ENCODE assay signal across 23 cellular contexts in the genomic region with DNA sequence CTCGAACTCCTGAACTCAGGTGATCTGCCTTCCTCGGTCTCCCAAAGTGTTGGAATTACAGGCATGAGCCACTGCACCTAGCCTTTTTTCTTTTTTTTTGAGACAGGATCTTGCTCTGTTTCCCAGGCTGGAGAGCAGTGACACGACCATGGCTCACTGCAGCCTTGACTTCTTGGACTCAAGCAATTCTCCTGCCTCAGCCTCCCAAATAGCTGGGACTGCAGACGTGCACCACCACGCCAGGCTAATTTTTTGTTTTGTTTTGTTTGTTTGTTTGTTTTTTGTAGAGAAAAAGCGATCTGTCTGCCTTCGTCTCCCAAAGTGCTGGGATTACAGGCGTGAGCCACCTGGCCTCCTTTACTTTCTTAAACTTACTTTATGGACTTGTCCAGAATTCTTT. TPM values are rescaled to one million over a fixed set of nuclear protein-coding genes. Genes with fewer than 3 reads are reported as not detected.
DNase-seq lines count a peak whose midpoint lies in the region; ATAC-seq, FAIRE-seq and TF ChIP-seq lines count a peak whose summit lies in the region.
"Had no signal": no experiment of that assay in that cellular context is flagged by ENCODE, and none has a peak within 500 bp of the region (broad histone marks: within the 10 kb centered on the region; RNA-seq: fewer than 3 reads in every experiment).

No MANE protein-coding gene starts in this region.

- no peak for TF ChIP-seq RAD21 in HepG2 (CRISPR knock-in tag; IDR thresholded peaks at IDR 0.05)

- no peaks in the 10 kb centered on the region for H3K36me3 ChIP-seq in hepatocyte (replicated peaks; ENCODE audit: insufficient read depth, low read depth)
- H3K36me3 ChIP-seq in spleen: no peaks in the 10 kb centered on the region
- H3K36me3 ChIP-seq in H7 (replicated peaks; ENCODE audit: control insufficient read depth, insufficient read depth, low read length): no peaks in the 10 kb centered on the region
- no peaks in the 10 kb centered on the region for H3K36me3 ChIP-seq in HepG2 (replicated peaks in 1 of 2; ENCODE audit: control insufficient read depth in 1 of 2, insufficient read depth in 2 of 2, low read length in 2 of 2)
- H3K36me3 ChIP-seq: ovary, transverse colon had no signal

- H3K27me3 ChIP-seq in hepatocyte (no peaks in the 10 kb centered on the region), spleen (replicated peaks in 1 of 7) (peaks cover 0 to 10% (median 0%) of the 10 kb centered on the region in 7 donors), H7 (ENCODE audit: control insufficient read depth, insufficient read depth, low read length) (no peaks in the 10 kb centered on the region; the same call in 1 of the 2 replicates), HepG2 (ENCODE audit: control insufficient read depth in 1 of 2, insufficient read depth in 2 of 2, low read length in 2 of 2) (no peaks in the 10 kb centered on the region; a peak in 1 of 5 replicates)
- H3K27me3 ChIP-seq: ovary, transverse colon had no signal

- H3K4me3 Mint-ChIP-seq in HFFc6 (peak overlapping the region; percentile 41; the same call in 1 of the 2 replicates), WTC11 (no peak overlapping the region), type B pancreatic cell (peak overlapping the region; percentile 62)
- H3K4me3 Mint-ChIP-seq: activated T-helper 17 cell treated with anti-CD3 and anti-CD28 coated beads, Interleukin-2, amount 50 U/mL, for 72 hours; CD8-positive, alpha-beta T cell; central memory CD8-positive, alpha-beta T cell; naive thymus-derived CD8-positive, alpha-beta T cell had no signal

- CTCF ChIA-PET in WTC11 (lab: Charles Lee): no interaction called here
- CTCF ChIA-PET in HepG2 (lab: Yijun Ruan, JAX; ENCODE audit: low intra/inter-chr PET ratio, low total read pairs): no interaction called here

- H3K27ac ChIP-seq in hepatocyte (peak overlapping the region; percentile 64), spleen (no peak overlapping the region), HepG2 (ENCODE audit: extremely low read length, insufficient read depth, low read length) (no peak overlapping the region)
- H3K27ac ChIP-seq: ovary had no signal

- BruUV-seq in HepG2 (replicated peaks; lab: Mats Ljungman, UMichigan): no TSS peak

- H4K20me1 ChIP-seq in hepatocyte (ENCODE audit: insufficient read depth, poor library complexity, severe bottlenecking) (no peaks in the 10 kb centered on the region), HepG2 (ENCODE audit: insufficient read depth, low read length) (no peaks in the 10 kb centered on the region)

- no peak for TF ChIP-seq POLR2A in spleen (IDR thresholded peaks at IDR 0.05)
- TF ChIP-seq POLR2A in HepG2 (IDR thresholded peaks at IDR 0.05; ENCODE audit: insufficient read depth in 1 of 2, low read depth in 2 of 2, low read length in 2 of 2): no peak

- H3K4me1 Mint-ChIP-seq in HFFc6 (ENCODE audit: low read depth) (peaks cover 33% of the 10 kb centered on the region), WTC11 (peaks cover 34% of the 10 kb centered on the region), type B pancreatic cell (ENCODE audit: unreplicated experiment) (peaks cover 16% of the 10 kb centered on the region)

- in situ Hi-C loops in HepG2 (cut with HindIII; ENCODE audit: extremely low pct_ligation_motif_present, low pct_unique_long_range_greater_than_20kb): no loop called here

- WGBS in hepatocyte (ENCODE audit: low lambda C conversion rate, missing lambda C conversion rate): 90% methylated on average over 8 of the region's 8 CpGs
- 87 to 92% (median 91%) methylated on average over 8 of the region's 8 CpGs for WGBS in spleen, 5 donors
- 65% methylated on average over 8 of the region's 8 CpGs for WGBS in HepG2 (ENCODE audit: low lambda C conversion rate)

- H2AFZ ChIP-seq in hepatocyte (no peak overlapping the region), HepG2 (ENCODE audit: low read length) (no peak overlapping the region)

- H3K79me2 ChIP-seq in hepatocyte (no peaks in the 10 kb centered on the region), HepG2 (ENCODE audit: insufficient read depth, low read length) (no peaks in the 10 kb centered on the region)

- peak overlapping the region; percentile 88 for H3K27ac Mint-ChIP-seq in HFFc6
- H3K27ac Mint-ChIP-seq in WTC11: peak overlapping the region; percentile 90
- H3K27ac Mint-ChIP-seq in type B pancreatic cell: peak overlapping the region; percentile 99
- H3K27ac Mint-ChIP-seq: activated naive CD4-positive, alpha-beta T cell treated with anti-CD3 and anti-CD28 coated beads, Interleukin-2, amount 50 U/mL, for 72 hours; activated T-helper 17 cell treated with anti-CD3 and anti-CD28 coated beads, Interleukin-2, amount 50 U/mL, for 72 hours; CD8-positive, alpha-beta T cell; naive thymus-derived CD8-positive, alpha-beta T cell had no signal

- no peaks in the 10 kb centered on the region for H3K9me2 ChIP-seq in hepatocyte (replicated peaks; ENCODE audit: insufficient read depth)

- H3K9me3 Mint-ChIP-seq in HFFc6: no peaks in the 10 kb centered on the region
- peaks cover 8% of the 10 kb centered on the region; the same call in 1 of the 2 replicates for H3K9me3 Mint-ChIP-seq in WTC11
- H3K9me3 Mint-ChIP-seq in type B pancreatic cell: peaks cover 6% of the 10 kb centered on the region
- H3K9me3 Mint-ChIP-seq: activated naive CD4-positive, alpha-beta T cell treated with anti-CD3 and anti-CD28 coated beads, Interleukin-2, amount 50 U/mL, for 72 hours; activated T-helper 17 cell treated with anti-CD3 and anti-CD28 coated beads, Interleukin-2, amount 50 U/mL, for 72 hours; CD8-positive, alpha-beta T cell; central memory CD8-positive, alpha-beta T cell had no signal

- H3K9me3 ChIP-seq in hepatocyte (ENCODE audit: low read depth) (no peaks in the 10 kb centered on the region), spleen (no peaks in the 10 kb centered on the region), HepG2 (ENCODE audit: low read length) (no peaks in the 10 kb centered on the region)
- H3K9me3 ChIP-seq: ovary, transverse colon had no signal

- FAIRE-seq in HepG2 (lab: Jason Lieb, UNC): no peak
- FAIRE-seq: G401.6 had no signal

- DNase-seq in HFFc6: no peak
- DNase-seq in WTC11 (ENCODE audit: low spot score): no peak
- no peak for DNase-seq in hepatocyte (ENCODE audit: low spot score)
- DNase-seq in type B pancreatic cell (ENCODE audit: extremely low spot score, unreplicated experiment): no peak
- no peak for DNase-seq in NCI-H1930 (lab: John Stamatoyannopoulos, UW)
- no peak for DNase-seq in spleen
- DNase-seq in H7: no peak
- DNase-seq in HepG2 (ENCODE audit: low spot score): no peak
- DNase-seq: activated CD4-positive, alpha-beta T cell treated with anti-CD3 and anti-CD28 coated beads, Interleukin-2, amount 50 U/mL, for 4 hours; CD8-positive, alpha-beta T cell; DMS153; midbrain; NCI-H1092; NCI-H187 treated with DMSO at 0.1 percent for 48 hours; NCI-H748 treated with DMSO at 0.1 percent for 48 hours; transverse colon had no signal

- ATAC-seq in WTC11 (no peak), HepG2 (no peak)
- ATAC-seq: activated naive CD4-positive, alpha-beta T cell treated with anti-CD3 and anti-CD28 coated beads, Interleukin-2, amount 50 U/mL, for 72 hours; activated T-helper 17 cell treated with anti-CD3 and anti-CD28 coated beads, Interleukin-2, amount 50 U/mL, for 72 hours; CD8-positive, alpha-beta T cell; left lobe of liver; naive thymus-derived CD8-positive, alpha-beta T cell had no signal

- H3K4me1 ChIP-seq in hepatocyte (ENCODE audit: insufficient read depth): peaks cover 4% of the 10 kb centered on the region
- peaks cover 0 to 20% (median 12%) of the 10 kb centered on the region in 6 donors for H3K4me1 ChIP-seq in spleen
- 0 out of 2 replicates have a peak, but pooled peaks cover 15% of the 10 kb centered on the region for H3K4me1 ChIP-seq in HepG2 (ENCODE audit: insufficient read depth, low read length)

- H3K9ac ChIP-seq in HepG2 (ENCODE audit: insufficient read depth, low read depth, low read length): no peak overlapping the region

- TF ChIP-seq CTCF in HFFc6 (IDR thresholded peaks at IDR 0.05) (no peak), WTC11 (IDR thresholded peaks at IDR 0.05) (no peak), hepatocyte (IDR thresholded peaks at IDR 0.05; ENCODE audit: poor library complexity) (no peak), type B pancreatic cell (conservative IDR thresholded peaks at IDR 0.05) (no peak), spleen (IDR thresholded peaks at IDR 0.05 in 8 of 11, conservative IDR thresholded peaks at IDR 0.05 in 3 of 11) (no peak), HepG2 (CRISPR knock-in tag; IDR thresholded peaks at IDR 0.05) (no peak)

- H3K27me3 Mint-ChIP-seq in HFFc6 (ENCODE audit: insufficient read depth): peaks cover 5% of the 10 kb centered on the region
- H3K27me3 Mint-ChIP-seq in WTC11 (ENCODE audit: low read depth): no peaks in the 10 kb centered on the region; the same call in 1 of the 2 replicates
- H3K27me3 Mint-ChIP-seq in type B pancreatic cell: peaks cover 15% of the 10 kb centered on the region

- intact Hi-C loops in spleen (cut with DNase I; ENCODE audit: low total_unique reads): no loop called here
- intact Hi-C loops in HepG2 (cut with micrococcal nuclease; ENCODE audit: unreplicated experiment): no loop called here

- H3K4me2 ChIP-seq in hepatocyte (no peak overlapping the region), HepG2 (ENCODE audit: low read depth, low read length) (no peak overlapping the region)

- no peak for TF ChIP-seq EP300 in HepG2 (IDR thresholded peaks at IDR 0.05; ENCODE audit: low read depth in 2 of 2, low read length in 2 of 2)
- no peak for TF ChIP-seq EP300 in HepG2 (CRISPR knock-in tag; IDR thresholded peaks at IDR 0.05; ENCODE audit: borderline replicate concordance)

- H3K4me3 ChIP-seq in hepatocyte (no peak overlapping the region), spleen (no peak overlapping the region), H7 (ENCODE audit: insufficient read depth, low read depth, low read length) (no peak overlapping the region), HepG2 (replicated peaks in 1 of 3; ENCODE audit: insufficient read depth in 1 of 3, low read depth in 2 of 3, low read length in 3 of 3) (no peak overlapping the region)
- H3K4me3 ChIP-seq: ovary, transverse colon had no signal

- H3K36me3 Mint-ChIP-seq in HFFc6 (ENCODE audit: low read depth): no peaks in the 10 kb centered on the region
- H3K36me3 Mint-ChIP-seq in WTC11: no peaks in the 10 kb centered on the region
- H3K36me3 Mint-ChIP-seq in type B pancreatic cell: no peaks in the 10 kb centered on the region
- H3K36me3 Mint-ChIP-seq: activated naive CD4-positive, alpha-beta T cell treated with anti-CD3 and anti-CD28 coated beads, Interleukin-2, amount 50 U/mL, for 72 hours; CD8-positive, alpha-beta T cell; naive thymus-derived CD8-positive, alpha-beta T cell had no signal

- POLR2A ChIA-PET in WTC11 (lab: Charles Lee): no interaction called here
- POLR2A ChIA-PET in HepG2 (lab: Yijun Ruan, JAX): no interaction called here

RNA-seq across cellular contexts. Expression of gene SIN3B, which starts 6.5 kb away (rescaled TPM):
- 10 to 100 TPM; 29.6 to 39.4 (median 35.2) TPM for total RNA-seq in HFFc6 (2021; fragmentation: NEBNext Ultra II Directional; extraction: Animal tissue kit (Norgen Biotek cat#: 25700))
- total RNA-seq in WTC11 (2021): 76.8 to 87.7 TPM (median 80.0 TPM) in 3 replicates
- 17.9 and 21.9 TPM in 2 replicates for total RNA-seq in hepatocyte
- polyA plus RNA-seq in hepatocyte: 17.0 and 30.1 TPM in 2 replicates
- total RNA-seq in type B pancreatic cell (ENCODE audit: low replicate concordance): 58.9 and 71.2 TPM in 2 replicates
- total RNA-seq in spleen: 100 to 1,000 TPM in 1 of 7 donors, 10 to 100 TPM in 6; 66.2 to 107 (median 84.2) TPM
- polyA plus RNA-seq in spleen: 10 to 100 TPM; 14.6 to 50.9 (median 29.6) TPM
- 47.3 and 58.3 TPM in 2 replicates for total RNA-seq in H7 (2014; rRNA removed; shearing (Covaris generic))
- 7.9 and 12.9 TPM in 2 replicates for total RNA-seq in HepG2 (2016; rRNA removed; fragmentation: Illumina TruSeq; extraction: Trizol)
- 7.1 and 7.5 TPM in 2 replicates for total RNA-seq in HepG2 (2016; cell fraction: cytosol; rRNA removed; fragmentation: Illumina TruSeq; extraction: Trizol; ENCODE audit: low read depth)
- 6.8 and 11.8 TPM in 2 replicates for total RNA-seq in HepG2 (2016; cell fraction: insoluble cytoplasmic fraction; rRNA removed; fragmentation: Illumina TruSeq; extraction: Trizol)
- total RNA-seq in HepG2 (2016; cell fraction: membrane; rRNA removed; fragmentation: Illumina TruSeq; extraction: Trizol): 4.9 and 5.8 TPM in 2 replicates
- total RNA-seq in HepG2 (2016; cell fraction: nucleus; rRNA removed; fragmentation: Illumina TruSeq; extraction: Trizol): 19.4 and 21.7 TPM in 2 replicates
- 25.7 and 35.8 TPM in 2 replicates for polyA plus RNA-seq in HepG2 (2011; rRNA removed)
- 6.9 and 8.5 TPM in 2 replicates for polyA plus RNA-seq in HepG2 (2011; cell fraction: cytosol; rRNA removed)
- 269 and 298 TPM in 2 replicates for polyA plus RNA-seq in HepG2 (2011; cell fraction: nucleus; rRNA removed)
- 26.2 and 29.5 TPM in 2 replicates for polyA plus RNA-seq in HepG2 (2012)
- polyA plus RNA-seq in HepG2 (2016; cell fraction: cytosol; fragmentation: Illumina TruSeq; extraction: Trizol; ENCODE audit: low read depth): 1.0 and 1.1 TPM in 2 replicates
- 9.3 and 9.9 TPM in 2 replicates for polyA plus RNA-seq in HepG2 (2016; cell fraction: insoluble cytoplasmic fraction; fragmentation: Illumina TruSeq; extraction: Trizol; ENCODE audit: low read depth)
- polyA plus RNA-seq in HepG2 (2016; cell fraction: membrane; fragmentation: Illumina TruSeq; extraction: Trizol; ENCODE audit: low read depth): 2.2 and 2.3 TPM in 2 replicates
- 71.8 and 84.2 TPM in 2 replicates for polyA plus RNA-seq in HepG2 (2016; cell fraction: nucleus; fragmentation: Illumina TruSeq; extraction: Trizol; ENCODE audit: insufficient read depth, low read depth)
- 17.6 and 36.5 TPM in 2 replicates for polyA minus RNA-seq in HepG2 (2011; rRNA and poly(A)+ RNA removed; ENCODE audit: low replicate concordance)
- 7.9 and 9.8 TPM in 2 replicates for polyA minus RNA-seq in HepG2 (2011; cell fraction: cytosol; rRNA and poly(A)+ RNA removed)
- 62.6 and 67.4 TPM in 2 replicates for polyA minus RNA-seq in HepG2 (2011; cell fraction: nucleus; rRNA and poly(A)+ RNA removed)
